ENCODE assay signal across 1 cellular context in genomic region chr2:231604101-231604684, GRCh38.
TF ChIP-seq lines count a peak whose summit lies in the region.

No MANE protein-coding gene starts in this region.

TF ChIP-seq in HepG2, 621 proteins besides CTCF, POLR2A, EP300 and RAD21 (continued from another document and continues in another):
- TF ChIP-seq MYC (CRISPR knock-in tag; IDR thresholded peaks at IDR 0.05; ENCODE audit: borderline replicate concordance) (peak; percentile 30; the same call in 1 of the 2 replicates), ZNF274 (CRISPR knock-in tag; IDR thresholded peaks at IDR 0.05) (peak; percentile 56; the same call in 1 of the 2 replicates), ZNF687 (CRISPR knock-in tag; IDR thresholded peaks at IDR 0.05) (peak; percentile 68), KLF15 (CRISPR knock-in tag; IDR thresholded peaks at IDR 0.05; ENCODE audit: borderline replicate concordance) (no peak), RFX1 (IDR thresholded peaks at IDR 0.05) (no peak), ZNF691 (CRISPR knock-in tag; IDR thresholded peaks at IDR 0.05; ENCODE audit: borderline replicate concordance, low read depth) (0 out of 2 replicates have a peak, but pooled peaks have one; percentile 9), KAT8 (CRISPR knock-in tag; IDR thresholded peaks at IDR 0.05) (no peak), CENPX (CRISPR knock-in tag; IDR thresholded peaks at IDR 0.05) (no peak), RBFOX2 (IDR thresholded peaks at IDR 0.05; ENCODE audit: low read depth, low read length) (peak; percentile 82), GFI1 (CRISPR knock-in tag; IDR thresholded peaks at IDR 0.05; ENCODE audit: borderline replicate concordance) (no peak), ATF7 (IDR thresholded peaks at IDR 0.05) (no peak), ATF7 (CRISPR knock-in tag; IDR thresholded peaks at IDR 0.05) (0 out of 2 replicates have a peak, but pooled peaks have one; percentile 32), PAX8 (CRISPR knock-in tag; IDR thresholded peaks at IDR 0.05; ENCODE audit: borderline replicate concordance) (0 out of 2 replicates have a peak, but pooled peaks have one; percentile 63), RFX3 (CRISPR knock-in tag; IDR thresholded peaks at IDR 0.05) (no peak), RXRA (CRISPR knock-in tag; IDR thresholded peaks at IDR 0.05) (peak; percentile 42; the same call in 1 of the 2 replicates), ZNF230 (CRISPR knock-in tag; IDR thresholded peaks at IDR 0.05) (0 out of 2 replicates have a peak, but pooled peaks have one; percentile 29), MXD3 (CRISPR knock-in tag; IDR thresholded peaks at IDR 0.05) (0 out of 2 replicates have a peak, but pooled peaks have one; percentile 12), HDAC6 (IDR thresholded peaks at IDR 0.05; ENCODE audit: low read depth, low read length) (no peak), ZNF619 (CRISPR knock-in tag; IDR thresholded peaks at IDR 0.05) (no peak), ZBTB33 (CRISPR knock-in tag; IDR thresholded peaks at IDR 0.05) (no peak), ZNF772 (CRISPR knock-in tag; IDR thresholded peaks at IDR 0.05) (peak; percentile 40; the same call in 1 of the 2 replicates), ZNF550 (CRISPR knock-in tag; IDR thresholded peaks at IDR 0.05; ENCODE audit: borderline replicate concordance) (no peak), NFRKB (IDR thresholded peaks at IDR 0.05) (no peak), PTBP1 (IDR thresholded peaks at IDR 0.05; ENCODE audit: low read depth, low read length, poor library complexity, severe bottlenecking) (peak; percentile 44), NONO (IDR thresholded peaks at IDR 0.05) (no peak), NONO (CRISPR knock-in tag; conservative IDR thresholded peaks at IDR 0.05) (no peak), ZNF572 (CRISPR knock-in tag; IDR thresholded peaks at IDR 0.05) (0 out of 2 replicates have a peak, but pooled peaks have one; percentile 42), HMGXB4 (CRISPR knock-in tag; IDR thresholded peaks at IDR 0.05; ENCODE audit: borderline replicate concordance in 1 of 2, low read depth in 1 of 2) (peak in 1 of 2 experiments; percentile 49; a peak in 1 of 4 replicates), NRL (CRISPR knock-in tag; IDR thresholded peaks at IDR 0.05; ENCODE audit: borderline replicate concordance) (peak; percentile 56; the same call in 1 of the 2 replicates), GPN1 (CRISPR knock-in tag; IDR thresholded peaks at IDR 0.05; ENCODE audit: borderline replicate concordance) (0 out of 2 replicates have a peak, but pooled peaks have one; percentile 15), HIVEP1 (CRISPR knock-in tag; IDR thresholded peaks at IDR 0.05) (0 out of 2 replicates have a peak, but pooled peaks have one; percentile 14), NFKB2 (CRISPR knock-in tag; IDR thresholded peaks at IDR 0.05; ENCODE audit: borderline replicate concordance) (peak; percentile 21; the same call in 1 of the 2 replicates), ZNF709 (CRISPR knock-in tag; IDR thresholded peaks at IDR 0.05) (no peak), NCOA2 (CRISPR knock-in tag; IDR thresholded peaks at IDR 0.05) (no peak)
- TF ChIP-seq, protein P1, sequence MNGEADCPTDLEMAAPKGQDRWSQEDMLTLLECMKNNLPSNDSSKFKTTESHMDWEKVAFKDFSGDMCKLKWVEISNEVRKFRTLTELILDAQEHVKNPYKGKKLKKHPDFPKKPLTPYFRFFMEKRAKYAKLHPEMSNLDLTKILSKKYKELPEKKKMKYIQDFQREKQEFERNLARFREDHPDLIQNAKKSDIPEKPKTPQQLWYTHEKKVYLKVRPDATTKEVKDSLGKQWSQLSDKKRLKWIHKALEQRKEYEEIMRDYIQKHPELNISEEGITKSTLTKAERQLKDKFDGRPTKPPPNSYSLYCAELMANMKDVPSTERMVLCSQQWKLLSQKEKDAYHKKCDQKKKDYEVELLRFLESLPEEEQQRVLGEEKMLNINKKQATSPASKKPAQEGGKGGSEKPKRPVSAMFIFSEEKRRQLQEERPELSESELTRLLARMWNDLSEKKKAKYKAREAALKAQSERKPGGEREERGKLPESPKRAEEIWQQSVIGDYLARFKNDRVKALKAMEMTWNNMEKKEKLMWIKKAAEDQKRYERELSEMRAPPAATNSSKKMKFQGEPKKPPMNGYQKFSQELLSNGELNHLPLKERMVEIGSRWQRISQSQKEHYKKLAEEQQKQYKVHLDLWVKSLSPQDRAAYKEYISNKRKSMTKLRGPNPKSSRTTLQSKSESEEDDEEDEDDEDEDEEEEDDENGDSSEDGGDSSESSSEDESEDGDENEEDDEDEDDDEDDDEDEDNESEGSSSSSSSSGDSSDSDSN (CRISPR knock-in tag; IDR thresholded peaks at IDR 0.05): peak; percentile 83
- TF ChIP-seq, protein P2, sequence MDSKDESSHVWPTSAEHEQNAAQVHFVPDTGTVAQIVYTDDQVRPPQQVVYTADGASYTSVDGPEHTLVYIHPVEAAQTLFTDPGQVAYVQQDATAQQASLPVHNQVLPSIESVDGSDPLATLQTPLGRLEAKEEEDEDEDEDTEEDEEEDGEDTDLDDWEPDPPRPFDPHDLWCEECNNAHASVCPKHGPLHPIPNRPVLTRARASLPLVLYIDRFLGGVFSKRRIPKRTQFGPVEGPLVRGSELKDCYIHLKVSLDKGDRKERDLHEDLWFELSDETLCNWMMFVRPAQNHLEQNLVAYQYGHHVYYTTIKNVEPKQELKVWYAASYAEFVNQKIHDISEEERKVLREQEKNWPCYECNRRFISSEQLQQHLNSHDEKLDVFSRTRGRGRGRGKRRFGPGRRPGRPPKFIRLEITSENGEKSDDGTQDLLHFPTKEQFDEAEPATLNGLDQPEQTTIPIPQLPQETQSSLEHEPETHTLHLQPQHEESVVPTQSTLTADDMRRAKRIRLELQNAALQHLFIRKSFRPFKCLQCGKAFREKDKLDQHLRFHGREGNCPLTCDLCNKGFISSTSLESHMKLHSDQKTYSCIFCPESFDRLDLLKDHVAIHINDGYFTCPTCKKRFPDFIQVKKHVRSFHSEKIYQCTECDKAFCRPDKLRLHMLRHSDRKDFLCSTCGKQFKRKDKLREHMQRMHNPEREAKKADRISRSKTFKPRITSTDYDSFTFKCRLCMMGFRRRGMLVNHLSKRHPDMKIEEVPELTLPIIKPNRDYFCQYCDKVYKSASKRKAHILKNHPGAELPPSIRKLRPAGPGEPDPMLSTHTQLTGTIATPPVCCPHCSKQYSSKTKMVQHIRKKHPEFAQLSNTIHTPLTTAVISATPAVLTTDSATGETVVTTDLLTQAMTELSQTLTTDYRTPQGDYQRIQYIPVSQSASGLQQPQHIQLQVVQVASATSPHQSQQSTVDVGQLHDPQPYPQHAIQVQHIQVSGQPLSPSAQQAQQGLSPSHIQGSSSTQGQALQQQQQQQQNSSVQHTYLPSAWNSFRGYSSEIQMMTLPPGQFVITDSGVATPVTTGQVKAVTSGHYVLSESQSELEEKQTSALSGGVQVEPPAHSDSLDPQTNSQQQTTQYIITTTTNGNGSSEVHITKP (CRISPR knock-in tag; IDR thresholded peaks at IDR 0.05; ENCODE audit: low read depth): 0 out of 2 replicates have a peak, but pooled peaks have one; percentile 19
- TF ChIP-seq, protein P3, sequence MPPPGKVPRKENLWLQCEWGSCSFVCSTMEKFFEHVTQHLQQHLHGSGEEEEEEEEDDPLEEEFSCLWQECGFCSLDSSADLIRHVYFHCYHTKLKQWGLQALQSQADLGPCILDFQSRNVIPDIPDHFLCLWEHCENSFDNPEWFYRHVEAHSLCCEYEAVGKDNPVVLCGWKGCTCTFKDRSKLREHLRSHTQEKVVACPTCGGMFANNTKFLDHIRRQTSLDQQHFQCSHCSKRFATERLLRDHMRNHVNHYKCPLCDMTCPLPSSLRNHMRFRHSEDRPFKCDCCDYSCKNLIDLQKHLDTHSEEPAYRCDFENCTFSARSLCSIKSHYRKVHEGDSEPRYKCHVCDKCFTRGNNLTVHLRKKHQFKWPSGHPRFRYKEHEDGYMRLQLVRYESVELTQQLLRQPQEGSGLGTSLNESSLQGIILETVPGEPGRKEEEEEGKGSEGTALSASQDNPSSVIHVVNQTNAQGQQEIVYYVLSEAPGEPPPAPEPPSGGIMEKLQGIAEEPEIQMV (CRISPR knock-in tag; IDR thresholded peaks at IDR 0.05; ENCODE audit: low read depth): 0 out of 2 replicates have a peak, but pooled peaks have one; percentile 19
- TF ChIP-seq, protein P4, sequence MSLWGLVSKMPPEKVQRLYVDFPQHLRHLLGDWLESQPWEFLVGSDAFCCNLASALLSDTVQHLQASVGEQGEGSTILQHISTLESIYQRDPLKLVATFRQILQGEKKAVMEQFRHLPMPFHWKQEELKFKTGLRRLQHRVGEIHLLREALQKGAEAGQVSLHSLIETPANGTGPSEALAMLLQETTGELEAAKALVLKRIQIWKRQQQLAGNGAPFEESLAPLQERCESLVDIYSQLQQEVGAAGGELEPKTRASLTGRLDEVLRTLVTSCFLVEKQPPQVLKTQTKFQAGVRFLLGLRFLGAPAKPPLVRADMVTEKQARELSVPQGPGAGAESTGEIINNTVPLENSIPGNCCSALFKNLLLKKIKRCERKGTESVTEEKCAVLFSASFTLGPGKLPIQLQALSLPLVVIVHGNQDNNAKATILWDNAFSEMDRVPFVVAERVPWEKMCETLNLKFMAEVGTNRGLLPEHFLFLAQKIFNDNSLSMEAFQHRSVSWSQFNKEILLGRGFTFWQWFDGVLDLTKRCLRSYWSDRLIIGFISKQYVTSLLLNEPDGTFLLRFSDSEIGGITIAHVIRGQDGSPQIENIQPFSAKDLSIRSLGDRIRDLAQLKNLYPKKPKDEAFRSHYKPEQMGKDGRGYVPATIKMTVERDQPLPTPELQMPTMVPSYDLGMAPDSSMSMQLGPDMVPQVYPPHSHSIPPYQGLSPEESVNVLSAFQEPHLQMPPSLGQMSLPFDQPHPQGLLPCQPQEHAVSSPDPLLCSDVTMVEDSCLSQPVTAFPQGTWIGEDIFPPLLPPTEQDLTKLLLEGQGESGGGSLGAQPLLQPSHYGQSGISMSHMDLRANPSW (CRISPR knock-in tag; IDR thresholded peaks at IDR 0.05; ENCODE audit: borderline replicate concordance): no peak
- TF ChIP-seq, protein P5, sequence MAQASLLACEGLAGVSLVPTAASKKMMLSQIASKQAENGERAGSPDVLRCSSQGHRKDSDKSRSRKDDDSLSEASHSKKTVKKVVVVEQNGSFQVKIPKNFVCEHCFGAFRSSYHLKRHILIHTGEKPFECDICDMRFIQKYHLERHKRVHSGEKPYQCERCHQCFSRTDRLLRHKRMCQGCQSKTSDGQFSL (CRISPR knock-in tag; IDR thresholded peaks at IDR 0.05): peak; percentile 23; the same call in 1 of the 2 replicates
- TF ChIP-seq, protein P6, sequence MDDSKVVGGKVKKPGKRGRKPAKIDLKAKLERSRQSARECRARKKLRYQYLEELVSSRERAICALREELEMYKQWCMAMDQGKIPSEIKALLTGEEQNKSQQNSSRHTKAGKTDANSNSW (CRISPR knock-in tag; IDR thresholded peaks at IDR 0.05; ENCODE audit: borderline replicate concordance): no peak
